2 cellular contexts compared by ENCODE assay signal in genomic region chr16:22375963-22376640, GRCh38.
TF ChIP-seq lines count a peak whose summit lies in the region.

No MANE protein-coding gene starts in this region.

TF ChIP-seq in K562, 482 proteins besides CTCF, POLR2A, EP300 and RAD21:
- TF ChIP-seq SNIP1 (IDR thresholded peaks at IDR 0.05; ENCODE audit: low read depth): no peak
- TF ChIP-seq CEBPB (tag; IDR thresholded peaks at IDR 0.05): peak; percentile 59; the same call in 1 of the 2 replicates

TF ChIP-seq in SK-N-SH treated with all-trans-retinoic acid at 6 μM for 48 hours, 23 proteins besides CTCF, POLR2A, EP300 and RAD21:
- TF ChIP-seq SNAI2 (CRISPR knock-in tag; IDR thresholded peaks at IDR 0.05) (no peak), CSRNP3 (CRISPR knock-in tag; IDR thresholded peaks at IDR 0.05) (no peak), ZNF565 (CRISPR knock-in tag; conservative IDR thresholded peaks at IDR 0.05; ENCODE audit: low read depth) (no peak), ZFP30 (CRISPR knock-in tag; IDR thresholded peaks at IDR 0.05) (no peak), PPARA (CRISPR knock-in tag; IDR thresholded peaks at IDR 0.05; ENCODE audit: borderline replicate concordance) (no peak), ZNF8 (CRISPR knock-in tag; IDR thresholded peaks at IDR 0.05) (no peak), TCF4 (CRISPR knock-in tag; IDR thresholded peaks at IDR 0.05; ENCODE audit: borderline replicate concordance) (no peak), ARNTL (CRISPR knock-in tag; IDR thresholded peaks at IDR 0.05; ENCODE audit: borderline replicate concordance, low read depth) (no peak), OSR1 (CRISPR knock-in tag; IDR thresholded peaks at IDR 0.05) (no peak), CREB5 (CRISPR knock-in tag; IDR thresholded peaks at IDR 0.05; ENCODE audit: low read depth) (no peak), BACH2 (CRISPR knock-in tag; IDR thresholded peaks at IDR 0.05; ENCODE audit: borderline replicate concordance) (no peak), CSDC2 (CRISPR knock-in tag; IDR thresholded peaks at IDR 0.05) (no peak), ZNF70 (CRISPR knock-in tag; IDR thresholded peaks at IDR 0.05) (no peak), POU6F1 (CRISPR knock-in tag; IDR thresholded peaks at IDR 0.05; ENCODE audit: borderline replicate concordance, low read depth) (no peak), RARB (CRISPR knock-in tag; IDR thresholded peaks at IDR 0.05) (no peak), TOX (CRISPR knock-in tag; IDR thresholded peaks at IDR 0.05; ENCODE audit: borderline replicate concordance) (no peak), PATZ1 (CRISPR knock-in tag; IDR thresholded peaks at IDR 0.05; ENCODE audit: borderline replicate concordance) (no peak), ESRRG (CRISPR knock-in tag; IDR thresholded peaks at IDR 0.05) (no peak)
TF ChIP-seq in SK-N-SH treated with all-trans-retinoic acid at 6 μM for 48 hours: peak in this region for 0.
